Comparison of ENCODE assay signal across 1 cellular context in genomic region chr1:9689971-9690381, GRCh38.
TF ChIP-seq lines count a peak whose summit lies in the region.

No MANE protein-coding gene starts in this region.

TF ChIP-seq in HEK293, 187 proteins besides CTCF, POLR2A, EP300 and RAD21 (continued from another document):
- TF ChIP-seq ZBTB11 (tag by site-specific recombination; conservative IDR thresholded peaks at IDR 0.05; ENCODE audit: low read depth), result no peak
